ENCODE assay signal across 1 cellular context in genomic region chr5:67066815-67067214, GRCh38.
TF ChIP-seq lines count a peak whose summit lies in the region.

No MANE protein-coding gene starts in this region.

TF ChIP-seq in IMR-90, 13 proteins besides CTCF, POLR2A, EP300 and RAD21 (continued from another document):
- no peak for TF ChIP-seq FOS (IDR thresholded peaks at IDR 0.05; ENCODE audit: low read depth, low read length)
- TF ChIP-seq MXI1 (IDR thresholded peaks at IDR 0.05; ENCODE audit: borderline replicate concordance, low read depth, low read length): no peak
- TF ChIP-seq, protein P1, sequence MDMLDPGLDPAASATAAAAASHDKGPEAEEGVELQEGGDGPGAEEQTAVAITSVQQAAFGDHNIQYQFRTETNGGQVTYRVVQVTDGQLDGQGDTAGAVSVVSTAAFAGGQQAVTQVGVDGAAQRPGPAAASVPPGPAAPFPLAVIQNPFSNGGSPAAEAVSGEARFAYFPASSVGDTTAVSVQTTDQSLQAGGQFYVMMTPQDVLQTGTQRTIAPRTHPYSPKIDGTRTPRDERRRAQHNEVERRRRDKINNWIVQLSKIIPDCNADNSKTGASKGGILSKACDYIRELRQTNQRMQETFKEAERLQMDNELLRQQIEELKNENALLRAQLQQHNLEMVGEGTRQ (IDR thresholded peaks at IDR 0.05; ENCODE audit: low read depth, low read length): no peak
- no peak for TF ChIP-seq BHLHE40 (IDR thresholded peaks at IDR 0.05; ENCODE audit: low read depth, low read length)
- no peak for TF ChIP-seq SMC3 (IDR thresholded peaks at IDR 0.05; ENCODE audit: low read depth, low read length)
TF ChIP-seq in IMR-90: peak in this region for 0.
